In genomic region chr19:54816251-54816650, GRCh38 we compare ENCODE assay signal across 11 cellular contexts. TPM values are rescaled to one million over a fixed set of nuclear protein-coding genes. Genes with fewer than 3 reads are reported as not detected.
"Had no signal": no experiment of that assay in that cellular context is flagged by ENCODE, and none has a peak within 500 bp of the region (broad histone marks: within the 10 kb centered on the region; RNA-seq: fewer than 3 reads in every experiment).

Gene KIR3DL1 (plus strand): TSS chr19:54816468.

RNA-seq across cellular contexts. Expression of gene KIR3DL1, which starts in this region (rescaled TPM):
- total RNA-seq: activated B cell treated with CpG ODN at 0.5 μM for 24 hours; activated CD4-positive, alpha-beta memory T cell treated with anti-CD3 and anti-CD28 coated beads for 36 hours; activated CD4-positive, alpha-beta T cell treated with anti-CD3 and anti-CD28 coated beads, Interleukin-2, amount 10 ng/mL, durations not matched to agents 24 days and 14 days; activated naive CD8-positive, alpha-beta T cell treated with anti-CD3 and anti-CD28 coated beads for 36 hours; activated T-helper 2 cell treated with anti-CD3 and anti-CD28 coated beads, Interferon-gamma antibody, Interleukin-2, Interleukin-4, amounts not matched to agents 10 μg/mL and 5 μg/mL and 100 μg/mL, durations not matched to agents 14 hours and 24 hours and 36 hours; ascending aorta; cardiac septum; T-helper 1 cell treated with Interleukin-12 subunit alpha and Interleukin-12 subunit beta and Interleukin-4 antibody, amounts not matched to agents 30 ng/mL and 1 ng/mL, for 36 hours; T-helper 17 cell; T-helper 2 cell treated with Interferon-gamma antibody and Interleukin-4, amounts not matched to agents 100 ng/mL and 5 ng/mL, for 36 hours had no signal
- polyA plus RNA-seq: adipose tissue had no signal
